Comparison of ENCODE assay signal across 7 cellular contexts in genomic region chr17:42193216-42194132, GRCh38. TPM values are rescaled to one million over a fixed set of nuclear protein-coding genes. Genes with fewer than 3 reads are reported as not detected.
DNase-seq lines count a peak whose midpoint lies in the region; ATAC-seq and TF ChIP-seq lines count a peak whose summit lies in the region.

No MANE protein-coding gene starts in this region.

- peak overlapping the region; percentile 93 for H3K4me3 Mint-ChIP-seq in activated naive CD8-positive, alpha-beta T cell treated with anti-CD3 and anti-CD28 coated beads, Interleukin-2, amount 10 ng/mL, durations not matched to agents 7 days and 5 days

- ATAC-seq in HG03025 (IDR thresholded peaks at IDR 0.05; ENCODE audit: low FRiP score, unreplicated experiment) = peak; percentile 17
- peak; percentile 38 for ATAC-seq in activated naive CD8-positive, alpha-beta T cell treated with anti-CD3 and anti-CD28 coated beads, Interleukin-2, amount 10 ng/mL, durations not matched to agents 7 days and 5 days (ENCODE audit: low read depth)
- peak; percentile 34 for ATAC-seq in left colon
- ATAC-seq in thoracic aorta (ENCODE audit: insufficient number of reproducible peaks, low FRiP score, low read depth) = no peak

- peak overlapping the region; percentile 80 to 86 for H3K27ac ChIP-seq in thoracic aorta

- peak overlapping the region; percentile 91 for H3K27ac Mint-ChIP-seq in activated naive CD8-positive, alpha-beta T cell treated with anti-CD3 and anti-CD28 coated beads, Interleukin-2, amount 10 ng/mL, durations not matched to agents 7 days and 5 days

- H3K9me3 Mint-ChIP-seq in activated naive CD8-positive, alpha-beta T cell treated with anti-CD3 and anti-CD28 coated beads, Interleukin-2, amount 10 ng/mL, durations not matched to agents 7 days and 5 days = no peaks in the 10 kb centered on the region

- H3K4me1 ChIP-seq in thoracic aorta (ENCODE audit: control insufficient read depth in 1 of 2, low read depth in 2 of 2) = peaks cover 7 to 23% of the 10 kb centered on the region in 2 donors

- no peaks in the 10 kb centered on the region for H3K27me3 ChIP-seq in thoracic aorta (replicated peaks; ENCODE audit: insufficient read depth)

- no peaks in the 10 kb centered on the region for H3K27me3 Mint-ChIP-seq in activated naive CD8-positive, alpha-beta T cell treated with anti-CD3 and anti-CD28 coated beads, Interleukin-2, amount 10 ng/mL, durations not matched to agents 7 days and 5 days

- intact Hi-C loops in left colon (cut with DNase I, micrococcal nuclease) = no loop called here

- POLR2A ChIA-PET in activated naive CD8-positive, alpha-beta T cell treated with anti-CD3 and anti-CD28 coated beads, Interleukin-2, amount 10 ng/mL, durations not matched to agents 7 days and 5 days (lab: Charles Lee) = interaction anchor here (0.7 to 2.3 kb wide), 6 partner anchors 11 to 199 kb away, joined by 3 to 27 read pairs (median 6); partner anchors contain the start of genes DHX58, DNAJC7, HCRT and KCNH4

- TF ChIP-seq CTCF in thoracic aorta (IDR thresholded peaks at IDR 0.05) = no peak

- no peaks in the 10 kb centered on the region for H3K36me3 ChIP-seq in thoracic aorta

- H3K36me3 Mint-ChIP-seq in activated naive CD8-positive, alpha-beta T cell treated with anti-CD3 and anti-CD28 coated beads, Interleukin-2, amount 10 ng/mL, durations not matched to agents 7 days and 5 days = no peaks in the 10 kb centered on the region

- DNase-seq in activated naive CD8-positive, alpha-beta T cell treated with anti-CD3 and anti-CD28 coated beads, Interleukin-2, amount 10 ng/mL, durations not matched to agents 7 days and 5 days = no peak
- DNase-seq in left colon (no peak), thoracic aorta (ENCODE audit: low spot score) (no peak), NCI-H526 (lab: John Stamatoyannopoulos, UW) (no peak), NCI-H526 treated with DMSO at 0.1 percent for 48 hours (lab: John Stamatoyannopoulos, UW) (no peak), DMS53 (lab: John Stamatoyannopoulos, UW) (no peak)

- H3K4me3 ChIP-seq in thoracic aorta = peak overlapping the region; percentile 82

- peaks cover 9% of the 10 kb centered on the region for H3K4me1 Mint-ChIP-seq in activated naive CD8-positive, alpha-beta T cell treated with anti-CD3 and anti-CD28 coated beads, Interleukin-2, amount 10 ng/mL, durations not matched to agents 7 days and 5 days

- no peaks in the 10 kb centered on the region for H3K9me3 ChIP-seq in thoracic aorta

RNA-seq across cellular contexts. Expression of gene GHDC, which starts 0.8 kb away (rescaled TPM):
- 10 to 100 TPM; 22.0 to 23.1 TPM for total RNA-seq in activated naive CD8-positive, alpha-beta T cell treated with anti-CD3 and anti-CD28 coated beads, Interleukin-2, amount 10 ng/mL, durations not matched to agents 7 days and 5 days
- 10 to 100 TPM; 19.2 to 25.2 TPM for total RNA-seq in left colon
- 10 to 100 TPM; 45.8 to 56.1 TPM for total RNA-seq in thoracic aorta

RNA-seq across cellular contexts. Expression of gene HCRT, which starts 8.2 kb away (rescaled TPM):
- total RNA-seq in activated naive CD8-positive, alpha-beta T cell treated with anti-CD3 and anti-CD28 coated beads, Interleukin-2, amount 10 ng/mL, durations not matched to agents 7 days and 5 days = not detected
- total RNA-seq in left colon = not detected
- not detected for total RNA-seq in thoracic aorta

RNA-seq across cellular contexts. Expression of gene KCNH4, which starts 12.5 kb away (rescaled TPM):
- under 1 TPM in 1 of 2 experiments, not detected in 1; 0.09 TPM for total RNA-seq in activated naive CD8-positive, alpha-beta T cell treated with anti-CD3 and anti-CD28 coated beads, Interleukin-2, amount 10 ng/mL, durations not matched to agents 7 days and 5 days
- total RNA-seq in left colon (under 1 TPM; 0.06 TPM), thoracic aorta (under 1 TPM in 1 of 2 donors, not detected in 1; 0.21 TPM)

RNA-seq across cellular contexts. Expression of gene RAB5C, which starts 38.7 kb away (rescaled TPM):
- total RNA-seq in activated naive CD8-positive, alpha-beta T cell treated with anti-CD3 and anti-CD28 coated beads, Interleukin-2, amount 10 ng/mL, durations not matched to agents 7 days and 5 days = 10 to 100 TPM; 86.7 to 90.5 TPM
- total RNA-seq in left colon (100 to 1,000 TPM; 166 TPM), thoracic aorta (100 to 1,000 TPM in 1 of 2 donors, 10 to 100 TPM in 1; 89.2 to 158 TPM)
